In genomic region chr18:21740724-21741510, GRCh38 we compare ENCODE assay signal across 8 cellular contexts.
DNase-seq lines count a peak whose midpoint lies in the region; ATAC-seq and TF ChIP-seq lines count a peak whose summit lies in the region.

MIB1 (plus strand) TSS chr18:21740792; CDS start chr18:21741584, 792 bp downstream.

- DNase-seq in NCI-H524 (lab: John Stamatoyannopoulos, UW) (peak; percentile 94 to 97), NCI-H524 treated with DMSO at 0.1 percent for 48 hours (lab: John Stamatoyannopoulos, UW) (no peak), NCI-H128 (lab: John Stamatoyannopoulos, UW; ENCODE audit: unreplicated experiment) (peak; percentile 100), T-helper 9 cell (peak; percentile 99), cardiac fibroblast (ENCODE audit: low read depth in 2 of 2) (peak in 1 of 2 donors; percentile 97), iPS-NIHi7 (ENCODE audit: extremely low spot score) (peak; percentile 72), smooth muscle cell of the brain vasculature (ENCODE audit: low read depth, low spot score) (peak; percentile 94)

- ATAC-seq in HG02588 (IDR thresholded peaks at IDR 0.05; ENCODE audit: unreplicated experiment): peak; percentile 62

- peak within 1 kb of the TSS; percentile 87 to 92 for H3K4me3 ChIP-seq in cardiac fibroblast (replicated peaks in 1 of 2; ENCODE audit: low read depth in 2 of 2, low read length in 2 of 2)

- no peak for TF ChIP-seq CTCF in cardiac fibroblast (IDR thresholded peaks at IDR 0.05; ENCODE audit: low read depth, low read length)
